32 cellular contexts compared by ENCODE assay signal in the genomic region with DNA sequence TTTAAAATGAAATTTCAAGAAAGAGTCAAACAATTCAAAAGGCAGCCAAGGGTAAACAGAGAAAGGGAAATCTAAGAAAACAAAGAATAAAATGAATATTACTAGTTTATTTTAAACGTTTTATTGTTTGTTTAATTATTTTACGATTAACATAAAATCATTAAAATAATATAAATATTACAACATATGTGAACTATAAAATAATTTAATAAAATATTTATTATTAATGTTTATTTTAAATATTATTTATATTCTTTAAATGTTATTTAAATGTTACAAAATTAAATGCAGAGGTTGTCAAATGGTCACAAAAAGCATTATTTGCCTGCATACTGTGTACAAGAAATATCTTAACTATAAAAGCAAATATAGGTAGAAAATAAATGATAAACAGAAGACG.
"Had no signal": no experiment of that assay in that cellular context is flagged by ENCODE, and none has a peak within 500 bp of the region (broad histone marks: within the 10 kb centered on the region; RNA-seq: fewer than 3 reads in every experiment).

No MANE protein-coding gene starts in this region.

- H3K36me3 Mint-ChIP-seq: activated naive CD8-positive, alpha-beta T cell had no signal

- H3K4me3 ChIP-seq: esophagus squamous epithelium had no signal

- ATAC-seq: activated CD8-positive, alpha-beta T cell treated with anti-CD3 and anti-CD28 coated beads for 36 hours; activated T-cell treated with anti-CD3 and anti-CD28 coated beads, Interleukin-2, amount 50 U/mL, for 4 hours; activated T-helper 17 cell treated with anti-CD3 and anti-CD28 coated beads, Interleukin-2, amount 50 U/mL, for 72 hours; effector memory CD8-positive, alpha-beta T cell; T-helper 17 cell had no signal

- FAIRE-seq: astrocyte, bronchial epithelial cell, endothelial cell of umbilical vein had no signal

- H3K4me1 ChIP-seq: esophagus squamous epithelium had no signal

- H3K27ac Mint-ChIP-seq: activated CD8-positive, alpha-beta T cell treated with anti-CD3 and anti-CD28 coated beads for 36 hours; activated naive CD8-positive, alpha-beta T cell; activated T-helper 17 cell treated with anti-CD3 and anti-CD28 coated beads, Interleukin-2, amount 50 U/mL, for 72 hours; effector memory CD8-positive, alpha-beta T cell; T-helper 17 cell; T-helper 2 cell treated with Interferon-gamma antibody and Interleukin-4, amounts not matched to agents 5 μg/mL and 100 μg/mL, for 36 hours had no signal

- H3K4me1 Mint-ChIP-seq: activated T-helper 17 cell treated with anti-CD3 and anti-CD28 coated beads, Interleukin-2, amount 50 U/mL, for 72 hours; central memory CD8-positive, alpha-beta T cell; T-helper 17 cell had no signal

- H3K4me3 Mint-ChIP-seq: activated CD8-positive, alpha-beta T cell treated with anti-CD3 and anti-CD28 coated beads for 36 hours; activated naive CD8-positive, alpha-beta T cell; activated T-cell treated with anti-CD3 and anti-CD28 coated beads, Interleukin-2, amount 50 U/mL, for 4 hours; activated T-helper 17 cell treated with anti-CD3 and anti-CD28 coated beads, Interleukin-2, amount 50 U/mL, for 72 hours; central memory CD8-positive, alpha-beta T cell; effector memory CD8-positive, alpha-beta T cell; T-helper 17 cell; T-helper 2 cell treated with Interferon-gamma antibody and Interleukin-4, amounts not matched to agents 5 μg/mL and 100 μg/mL, for 36 hours had no signal

- H3K27me3 Mint-ChIP-seq: activated CD8-positive, alpha-beta T cell treated with anti-CD3 and anti-CD28 coated beads for 36 hours; activated naive CD8-positive, alpha-beta T cell; activated T-helper 17 cell treated with anti-CD3 and anti-CD28 coated beads, Interleukin-2, amount 50 U/mL, for 72 hours; central memory CD8-positive, alpha-beta T cell; effector memory CD8-positive, alpha-beta T cell; T-helper 17 cell had no signal

- H3K27ac ChIP-seq: brain microvascular endothelial cell, epithelial cell of prostate, esophagus squamous epithelium had no signal

- H3K27me3 ChIP-seq: brain microvascular endothelial cell, esophagus squamous epithelium had no signal

- H3K36me3 ChIP-seq: brain microvascular endothelial cell, esophagus squamous epithelium had no signal

- DNase-seq: activated CD4-positive, alpha-beta T cell treated with anti-CD3 and anti-CD28 coated beads for 1 hour; activated CD4-positive, alpha-beta T cell treated with anti-CD3 and anti-CD28 coated beads for 48 hours; activated CD4-positive, alpha-beta T cell treated with anti-CD3 and anti-CD28 coated beads, Interleukin-2, amount 50 U/mL, for 1 hour; activated CD4-positive, alpha-beta T cell treated with anti-CD3 and anti-CD28 coated beads, Interleukin-2, amount 50 U/mL, for 48 hours; activated CD8-positive, alpha-beta memory T cell treated with anti-CD3 and anti-CD28 coated beads for 24 hours; activated CD8-positive, alpha-beta T cell treated with anti-CD3 and anti-CD28 coated beads for 36 hours; activated effector memory CD4-positive, alpha-beta T cell treated with Interleukin-2 at 50 U/mL for 16 hours; activated gamma-delta T cell treated with Interleukin-2 at 50 U/mL for 16 hours; activated naive CD4-positive, alpha-beta T cell treated with anti-CD3 and anti-CD28 coated beads, Interleukin-2, amount 50 U/mL, for 16 hours; activated naive CD4-positive, alpha-beta T cell treated with Interleukin-2 at 50 U/mL for 16 hours; activated T-cell treated with anti-CD3 and anti-CD28 coated beads, Interleukin-2, amount 50 U/mL, for 4 hours; amniotic stem cell; anterior cingulate cortex; brain microvascular endothelial cell; cortex of kidney; dermis blood vessel endothelial cell; effector CD4-positive, alpha-beta T cell; effector memory CD8-positive, alpha-beta T cell; esophagus squamous epithelium; foreskin melanocyte; head of caudate nucleus; T-helper 1 cell; T-helper 17 cell; T1000 had no signal
